1 cellular context compared by ENCODE assay signal in the genomic region with DNA sequence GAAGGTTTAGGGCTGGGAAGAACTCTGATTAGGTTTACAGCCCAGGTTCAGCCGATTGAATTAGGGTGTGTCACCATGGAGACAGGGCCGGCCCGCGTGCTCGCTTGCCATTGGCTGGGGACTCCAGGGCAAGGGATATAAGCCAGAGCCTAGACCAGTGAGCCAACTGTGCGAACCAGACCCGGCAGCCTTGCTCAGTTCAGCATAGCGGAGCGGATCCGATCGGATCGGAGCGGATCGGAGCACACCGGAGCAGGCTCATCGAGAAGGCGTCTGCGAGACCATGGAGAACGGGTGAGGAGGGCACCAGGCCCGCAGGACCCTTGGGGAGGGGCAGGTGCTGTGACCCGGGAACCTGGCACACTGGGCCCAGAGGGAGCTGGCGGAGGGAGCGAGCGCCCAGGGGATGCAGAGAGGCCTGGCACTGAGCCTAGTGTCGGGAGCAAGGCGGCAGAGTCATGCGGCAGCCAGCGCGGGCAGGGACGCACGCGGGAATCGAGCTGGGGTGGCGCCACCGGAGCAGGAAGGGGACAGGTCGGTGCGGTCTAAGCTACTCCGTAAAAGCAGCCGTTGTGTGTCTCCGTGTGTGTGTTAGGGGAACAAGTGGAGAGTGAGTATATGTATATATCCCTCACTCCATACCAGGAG.
TF ChIP-seq lines count a peak whose summit lies in the region.

A gene (plus strand): TSS at position 165 of the 648 bp plus-strand sequence. CDS start 119 bp downstream, at position 284.

TF ChIP-seq in HepG2, 621 proteins besides CTCF, POLR2A, EP300 and RAD21 (continued from another document):
- TF ChIP-seq, protein P1, sequence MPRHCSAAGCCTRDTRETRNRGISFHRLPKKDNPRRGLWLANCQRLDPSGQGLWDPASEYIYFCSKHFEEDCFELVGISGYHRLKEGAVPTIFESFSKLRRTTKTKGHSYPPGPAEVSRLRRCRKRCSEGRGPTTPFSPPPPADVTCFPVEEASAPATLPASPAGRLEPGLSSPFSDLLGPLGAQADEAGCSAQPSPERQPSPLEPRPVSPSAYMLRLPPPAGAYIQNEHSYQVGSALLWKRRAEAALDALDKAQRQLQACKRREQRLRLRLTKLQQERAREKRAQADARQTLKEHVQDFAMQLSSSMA (CRISPR knock-in tag; IDR thresholded peaks at IDR 0.05), result peak; percentile 93
- TF ChIP-seq ZNF138 (CRISPR knock-in tag; IDR thresholded peaks at IDR 0.05; ENCODE audit: low read depth), result peak; percentile 60; the same call in 1 of the 2 replicates
- TF ChIP-seq MAFF (IDR thresholded peaks at IDR 0.05; ENCODE audit: low read depth, low read length), result no peak
- no peak for TF ChIP-seq NFIC (IDR thresholded peaks at IDR 0.05; ENCODE audit: low read length)
- TF ChIP-seq HNRNPK (IDR thresholded peaks at IDR 0.05; ENCODE audit: low read depth, low read length, poor library complexity, severe bottlenecking), result no peak
- TF ChIP-seq, protein P2, sequence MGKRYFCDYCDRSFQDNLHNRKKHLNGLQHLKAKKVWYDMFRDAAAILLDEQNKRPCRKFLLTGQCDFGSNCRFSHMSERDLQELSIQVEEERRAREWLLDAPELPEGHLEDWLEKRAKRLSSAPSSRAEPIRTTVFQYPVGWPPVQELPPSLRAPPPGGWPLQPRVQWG (CRISPR knock-in tag; IDR thresholded peaks at IDR 0.05; ENCODE audit: borderline replicate concordance, low read depth), result no peak
- TF ChIP-seq ZNF850 (CRISPR knock-in tag; conservative IDR thresholded peaks at IDR 0.05), result no peak
- TF ChIP-seq, protein P3, sequence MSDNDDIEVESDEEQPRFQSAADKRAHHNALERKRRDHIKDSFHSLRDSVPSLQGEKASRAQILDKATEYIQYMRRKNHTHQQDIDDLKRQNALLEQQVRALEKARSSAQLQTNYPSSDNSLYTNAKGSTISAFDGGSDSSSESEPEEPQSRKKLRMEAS (IDR thresholded peaks at IDR 0.05), result peak; percentile 82
- 0 out of 2 replicates have a peak, but pooled peaks have one; percentile 71 for TF ChIP-seq ZFYVE20 (CRISPR knock-in tag; IDR thresholded peaks at IDR 0.05; ENCODE audit: borderline replicate concordance, low read depth)
- no peak for TF ChIP-seq SP1 (IDR thresholded peaks at IDR 0.05)
- peak; percentile 40; the same call in 1 of the 2 replicates for TF ChIP-seq SP1 (CRISPR knock-in tag; IDR thresholded peaks at IDR 0.05)
- no peak for TF ChIP-seq CEBPB (IDR thresholded peaks at IDR 0.05; ENCODE audit: borderline replicate concordance, low read depth, low read length)
- TF ChIP-seq, protein P4, sequence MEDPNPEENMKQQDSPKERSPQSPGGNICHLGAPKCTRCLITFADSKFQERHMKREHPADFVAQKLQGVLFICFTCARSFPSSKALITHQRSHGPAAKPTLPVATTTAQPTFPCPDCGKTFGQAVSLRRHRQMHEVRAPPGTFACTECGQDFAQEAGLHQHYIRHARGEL (CRISPR knock-in tag; IDR thresholded peaks at IDR 0.05), result 0 out of 2 replicates have a peak, but pooled peaks have one; percentile 36
- TF ChIP-seq, protein P5, sequence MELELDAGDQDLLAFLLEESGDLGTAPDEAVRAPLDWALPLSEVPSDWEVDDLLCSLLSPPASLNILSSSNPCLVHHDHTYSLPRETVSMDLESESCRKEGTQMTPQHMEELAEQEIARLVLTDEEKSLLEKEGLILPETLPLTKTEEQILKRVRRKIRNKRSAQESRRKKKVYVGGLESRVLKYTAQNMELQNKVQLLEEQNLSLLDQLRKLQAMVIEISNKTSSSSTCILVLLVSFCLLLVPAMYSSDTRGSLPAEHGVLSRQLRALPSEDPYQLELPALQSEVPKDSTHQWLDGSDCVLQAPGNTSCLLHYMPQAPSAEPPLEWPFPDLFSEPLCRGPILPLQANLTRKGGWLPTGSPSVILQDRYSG (CRISPR knock-in tag; IDR thresholded peaks at IDR 0.05), result no peak
- peak; percentile 90 for TF ChIP-seq DNMT3B (CRISPR knock-in tag; conservative IDR thresholded peaks at IDR 0.05)
- no peak for TF ChIP-seq ONECUT2 (CRISPR knock-in tag; IDR thresholded peaks at IDR 0.05)
- TF ChIP-seq ARNT2 (CRISPR knock-in tag; IDR thresholded peaks at IDR 0.05; ENCODE audit: low read depth), result no peak; the same call in 1 of the 2 replicates
